ENCODE assay signal across 25 cellular contexts in genomic region chr5:159385994-159386711, GRCh38. TPM values are rescaled to one million over a fixed set of nuclear protein-coding genes. Genes with fewer than 3 reads are reported as not detected.
"Had no signal": no experiment of that assay in that cellular context is flagged by ENCODE, and none has a peak within 500 bp of the region (broad histone marks: within the 10 kb centered on the region; RNA-seq: fewer than 3 reads in every experiment).

No MANE protein-coding gene starts in this region.

- ATAC-seq: activated T-helper 17 cell treated with anti-CD3 and anti-CD28 coated beads, Interleukin-2, amount 50 U/mL, for 72 hours; gastroesophageal sphincter; left cardiac atrium; right cardiac atrium; stimulated activated naive CD8-positive, alpha-beta T cell treated with anti-CD3 and anti-CD28 coated beads, Interleukin-15, Interleukin-2, amounts not matched to agents 100 U/mL and 50 U/mL, for 24 hours; T-helper 17 cell had no signal

- H3K4me3 ChIP-seq: coronary artery, esophagus squamous epithelium, gastroesophageal sphincter, upper lobe of left lung had no signal

- H3K36me3 ChIP-seq: esophagus squamous epithelium, gastroesophageal sphincter, upper lobe of left lung had no signal

- H3K27me3 ChIP-seq: gastroesophageal sphincter, upper lobe of left lung had no signal

- DNase-seq: activated CD8-positive, alpha-beta memory T cell treated with anti-CD3 and anti-CD28 coated beads for 24 hours; activated CD8-positive, alpha-beta memory T cell treated with anti-CD3 and anti-CD28 coated beads, Interleukin-2, amount 50 U/mL, for 4 hours; activated naive CD8-positive, alpha-beta T cell treated with anti-CD3 and anti-CD28 coated beads for 36 hours; activated T-cell treated with anti-CD3 and anti-CD28 coated beads, Interleukin-2, amount 50 U/mL, for 24 hours; endodermal cell; esophagus squamous epithelium; head of caudate nucleus; hypothalamus; left cardiac atrium; midbrain; nucleus accumbens; right cardiac atrium; stimulated activated CD4-positive, alpha-beta T cell treated with anti-CD3 and anti-CD28 coated beads, Interleukin-12 subunit alpha, Interleukin-12 subunit beta, amount 100 ng/mL, for 4 hours; stimulated activated CD4-positive, alpha-beta T cell treated with anti-CD3 and anti-CD28 coated beads, Interleukin-4, amount 100 ng/mL, for 4 hours; stimulated activated naive CD8-positive, alpha-beta T cell treated with anti-CD3 and anti-CD28 coated beads, Interleukin-15, Interleukin-2, amounts not matched to agents 100 U/mL and 50 U/mL, for 24 hours; T-helper 17 cell; upper lobe of left lung had no signal

RNA-seq across cellular contexts. Expression of gene IL12B, which starts 55.9 kb away (rescaled TPM):
- total RNA-seq: activated naive CD8-positive, alpha-beta T cell treated with anti-CD3 and anti-CD28 coated beads for 36 hours; activated T-helper 17 cell treated with anti-CD3 and anti-CD28 coated beads, Interleukin-2, amount 50 U/mL, for 72 hours; bronchial epithelial cell; endodermal cell; esophagus squamous epithelium; gastroesophageal sphincter; left cardiac atrium; liver; pulmonary artery endothelial cell; right cardiac atrium; skeletal muscle tissue; subcutaneous adipose tissue; T-helper 17 cell; upper lobe of left lung had no signal
